Comparison of ENCODE assay signal across 8 cellular contexts in the genomic region with DNA sequence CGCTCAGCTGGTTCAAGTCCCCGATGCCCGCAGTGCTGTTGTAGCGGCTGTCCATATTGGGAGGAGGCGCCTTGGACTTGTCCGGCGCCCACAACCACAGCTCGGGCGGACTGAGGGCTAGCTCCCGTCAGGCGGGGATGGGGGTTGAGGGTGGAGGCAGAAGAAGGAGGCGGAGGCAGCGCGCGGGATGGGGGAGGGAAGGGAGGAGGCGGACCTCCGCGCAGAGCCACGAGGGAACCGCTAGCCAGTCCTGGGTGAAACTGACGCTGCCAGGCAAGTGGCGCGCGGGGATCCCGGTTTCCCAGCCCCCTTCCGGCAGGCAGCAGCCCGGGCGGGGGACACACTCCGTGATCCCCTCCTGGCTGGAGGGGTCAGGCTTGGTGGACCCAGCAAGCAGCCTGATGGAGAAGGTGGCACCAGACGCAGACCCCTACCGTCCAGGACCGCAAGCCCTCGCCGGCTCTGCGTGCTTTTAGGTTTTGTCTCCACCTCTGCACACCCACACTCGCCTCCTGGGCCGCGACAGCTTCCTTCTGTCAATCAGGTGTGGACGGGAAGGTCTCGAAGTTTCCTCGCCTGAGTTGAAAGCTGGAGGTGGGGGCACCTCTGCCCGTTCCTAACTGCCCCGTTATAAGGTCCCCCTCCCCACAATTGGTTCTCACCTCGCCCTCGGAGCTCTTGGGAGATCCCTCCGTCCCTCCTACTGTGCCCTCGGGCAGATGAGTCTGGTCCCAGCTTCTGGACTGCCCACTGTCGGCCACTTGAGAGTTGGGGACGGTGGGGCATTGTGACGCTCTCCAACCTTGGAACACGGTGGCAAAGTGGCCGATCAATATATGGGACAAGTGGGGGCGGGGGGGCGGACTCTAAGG. TPM values are rescaled to one million over a fixed set of nuclear protein-coding genes. Genes with fewer than 3 reads are reported as not detected.
DNase-seq lines count a peak whose midpoint lies in the region; ATAC-seq and TF ChIP-seq lines count a peak whose summit lies in the region.

A gene (minus strand): TSS at position 112 of the 872 bp plus-strand sequence. CDS start 57 bp downstream, at position 55.

- H3K4me3 ChIP-seq in DOHH2 (ENCODE audit: low read length), result peak within 1 kb of the TSS; percentile 49
- H3K4me3 ChIP-seq in HUES64 (ENCODE audit: low read length), result peak within 1 kb of the TSS; percentile 78

- H3K36me3 Mint-ChIP-seq in dendritic cell treated with granulocyte-macrophage colony-stimulating factor and Interleukin-4, amounts not matched to agents 40 ng/mL and 50 ng/mL, for 4 days (ENCODE audit: low read depth), result peaks cover 28% of the 10 kb centered on the region

- peak within 1 kb of the TSS; percentile 48 for H3K4me2 ChIP-seq in DOHH2 (ENCODE audit: low read length)

- peak within 1 kb of the TSS; percentile 99 for H3K27ac Mint-ChIP-seq in dendritic cell treated with granulocyte-macrophage colony-stimulating factor and Interleukin-4, amounts not matched to agents 40 ng/mL and 50 ng/mL, for 4 days

- no peak within 1 kb of the TSS for H3K27ac ChIP-seq in DOHH2 (ENCODE audit: low read depth, low read length)
- H3K27ac ChIP-seq in HUES64 (ENCODE audit: low read depth, low read length), result no peak within 1 kb of the TSS; the same call in 1 of the 2 replicates

- intact Hi-C loops in dendritic cell treated with granulocyte-macrophage colony-stimulating factor and Interleukin-4, amounts not matched to agents 40 ng/mL and 50 ng/mL, for 4 days (cut with micrococcal nuclease), result loop anchor here (2.0 kb wide), 1 partner anchor 589 kb away; a partner anchor contains a TSS

- no peaks in the 10 kb centered on the region for H3K27me3 Mint-ChIP-seq in dendritic cell treated with granulocyte-macrophage colony-stimulating factor and Interleukin-4, amounts not matched to agents 40 ng/mL and 50 ng/mL, for 4 days

- H3K36me3 ChIP-seq in DOHH2 (ENCODE audit: control insufficient read depth, low read length), result no peaks in the 10 kb centered on the region
- no peaks in the 10 kb centered on the region for H3K36me3 ChIP-seq in HUES64 (ENCODE audit: insufficient read depth, low read length)

- no peaks in the 10 kb centered on the region for H4K20me1 ChIP-seq in DOHH2 (ENCODE audit: control insufficient read depth, insufficient read depth, low read depth, low read length)

- H3K9me3 Mint-ChIP-seq in dendritic cell treated with granulocyte-macrophage colony-stimulating factor and Interleukin-4, amounts not matched to agents 40 ng/mL and 50 ng/mL, for 4 days, result no peaks in the 10 kb centered on the region

- H3F3A ChIP-seq in DOHH2 (ENCODE audit: control insufficient read depth, insufficient read depth), result no peaks in the 10 kb centered on the region

- H3K27me3 ChIP-seq in DOHH2 (ENCODE audit: control insufficient read depth, low read length), result peaks cover 5% of the 10 kb centered on the region
- H3K27me3 ChIP-seq in HUES64 (ENCODE audit: insufficient read depth, low read length), result peaks cover 16% of the 10 kb centered on the region

- DNase-seq in activated CD4-positive, alpha-beta T cell treated with anti-CD3 and anti-CD28 coated beads for 48 hours, result peak; percentile 63
- DNase-seq in left kidney (ENCODE audit: low read depth, low spot score) (peak; percentile 80), NCI-H526 treated with DMSO at 0.1 percent for 48 hours (lab: John Stamatoyannopoulos, UW) (no peak)
- DNase-seq in stimulated activated CD4-positive, alpha-beta T cell treated with anti-CD3 and anti-CD28 coated beads, Interleukin-1b, Interleukin-23, amount 100 ng/mL, for 24 hours (ENCODE audit: low read depth in 4 of 4, low spot score in 1 of 4), result peak in 3 of 4 experiments; percentile 7 to 48 (median 16)

- H3K79me2 ChIP-seq in DOHH2 (ENCODE audit: control insufficient read depth, low read length), result no peaks in the 10 kb centered on the region

- no peak for TF ChIP-seq CTCF in DOHH2 (IDR thresholded peaks at IDR 0.05; ENCODE audit: low read depth, low read length, poor library complexity, severe bottlenecking)

- H3K4me1 ChIP-seq in DOHH2 (ENCODE audit: control insufficient read depth, low read length) (no peaks in the 10 kb centered on the region), HUES64 (ENCODE audit: insufficient read depth, low read length) (peaks cover 19% of the 10 kb centered on the region)

- H3K4me3 Mint-ChIP-seq in dendritic cell treated with granulocyte-macrophage colony-stimulating factor and Interleukin-4, amounts not matched to agents 40 ng/mL and 50 ng/mL, for 4 days, result peak within 1 kb of the TSS; percentile 98

- H3K9me3 ChIP-seq in DOHH2 (ENCODE audit: control insufficient read depth, insufficient read depth, low read length) (no peaks in the 10 kb centered on the region; the same call in 1 of the 2 replicates), HUES64 (ENCODE audit: insufficient read depth, low read depth, low read length) (no peaks in the 10 kb centered on the region)

- H3K9ac ChIP-seq in HUES64 (ENCODE audit: low read depth, low read length), result peak within 1 kb of the TSS; percentile 55

- H3K4me1 Mint-ChIP-seq in dendritic cell treated with granulocyte-macrophage colony-stimulating factor and Interleukin-4, amounts not matched to agents 40 ng/mL and 50 ng/mL, for 4 days (ENCODE audit: low read depth), result peaks cover 38% of the 10 kb centered on the region

- WGBS in HUES64, result under 1% methylated on average over 54 of the region's 54 CpGs

- no peaks in the 10 kb centered on the region for H3K9me2 ChIP-seq in DOHH2 (replicated peaks; ENCODE audit: control insufficient read depth, low read length)

- ATAC-seq in GM21619 (IDR thresholded peaks at IDR 0.05; ENCODE audit: unreplicated experiment), result peak; percentile 55

RNA-seq across cellular contexts. Expression of the gene that starts here (rescaled TPM):
- 3.7 TPM for polyA plus RNA-seq in HUES64 (2013, experiment 1 of 2)
- 4.6 TPM for polyA plus RNA-seq in HUES64 (2013, experiment 2 of 2)
